In the genomic region with DNA sequence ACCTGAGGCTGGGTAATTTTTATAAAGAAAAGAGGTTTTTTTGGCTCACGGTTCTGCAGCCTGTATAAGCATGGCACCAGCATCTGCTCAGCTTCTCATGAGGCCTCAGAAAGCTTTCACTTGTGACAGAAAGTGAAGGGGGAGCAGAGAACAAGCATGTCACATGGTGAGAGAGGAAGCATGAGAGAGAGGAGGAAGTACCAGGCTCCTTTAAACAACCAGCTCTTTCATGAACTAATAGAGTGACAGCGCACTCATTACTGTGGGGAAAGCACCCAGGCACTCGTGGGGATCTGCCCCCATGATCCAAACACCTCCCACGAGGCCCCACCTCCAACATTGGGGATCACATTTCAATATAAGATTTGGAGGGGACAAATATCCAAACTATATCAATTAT, we compare ENCODE assay signal across 7 cellular contexts.
A peak's percentile ranks its signal among the peaks of the same experiment; 100 is the strongest.
DNase-seq lines count a peak whose midpoint lies in the region; ATAC-seq and TF ChIP-seq lines count a peak whose summit lies in the region.

No MANE protein-coding gene starts in this region.

- peak overlapping the region; percentile 63 for H3K4me3 Mint-ChIP-seq in activated B cell treated with CpG ODN at 0.5 μM for 24 hours

- POLR2A ChIA-PET in activated B cell treated with CpG ODN at 0.5 μM for 24 hours (lab: Charles Lee) = interaction anchor here (1.1 to 1.5 kb wide), 3 partner anchors 51 to 93 kb away, joined by 3 to 5 read pairs (median 4); a partner anchor contains a TSS

- H3K27me3 Mint-ChIP-seq in activated B cell treated with CpG ODN at 0.5 μM for 24 hours = no peaks in the 10 kb centered on the region

- TF ChIP-seq CTCF in activated B cell treated with CpG ODN at 0.5 μM for 24 hours (IDR thresholded peaks at IDR 0.05) = no peak

- DNase-seq in activated B cell treated with CpG ODN at 0.5 μM for 24 hours = no peak
- DNase-seq in midbrain (lab: John Stamatoyannopoulos, UW) = peak; percentile 67
- no peak for DNase-seq in NCI-H1694 (lab: John Stamatoyannopoulos, UW)
- DNase-seq in NCI-H446 (lab: John Stamatoyannopoulos, UW) = no peak

- peak; percentile 73 for ATAC-seq in GM19025 (IDR thresholded peaks at IDR 0.05; ENCODE audit: low read depth, unreplicated experiment)
- peak; percentile 62 for ATAC-seq in HG03097 (IDR thresholded peaks at IDR 0.05; ENCODE audit: low FRiP score, unreplicated experiment)
- ATAC-seq in activated B cell treated with CpG ODN at 0.5 μM for 24 hours (ENCODE audit: low read depth) = peak; percentile 98
- no peak for ATAC-seq in GM18870 (IDR thresholded peaks at IDR 0.05; ENCODE audit: unreplicated experiment)

- H3K9me3 Mint-ChIP-seq in activated B cell treated with CpG ODN at 0.5 μM for 24 hours = peaks cover 4% of the 10 kb centered on the region

- H3K4me1 Mint-ChIP-seq in activated B cell treated with CpG ODN at 0.5 μM for 24 hours = peaks cover 26% of the 10 kb centered on the region

- peak overlapping the region; percentile 82 for H3K27ac Mint-ChIP-seq in activated B cell treated with CpG ODN at 0.5 μM for 24 hours

- CTCF ChIA-PET in activated B cell treated with CpG ODN at 0.5 μM for 24 hours (lab: Charles Lee) = no interaction called here

- intact Hi-C loops in activated B cell treated with CpG ODN at 0.5 μM for 24 hours (cut with micrococcal nuclease) = loop anchor here (1.0 to 2.0 kb wide), 3 partner anchors 16 to 221 kb away; a partner anchor contains a TSS

- peaks cover 29% of the 10 kb centered on the region for H3K36me3 Mint-ChIP-seq in activated B cell treated with CpG ODN at 0.5 μM for 24 hours (ENCODE audit: low read depth)
